8 cellular contexts compared by ENCODE assay signal in genomic region chr7:2863461-2864066, GRCh38. TPM values are rescaled to one million over a fixed set of nuclear protein-coding genes. Genes with fewer than 3 reads are reported as not detected.
DNase-seq lines count a peak whose midpoint lies in the region; ATAC-seq and TF ChIP-seq lines count a peak whose summit lies in the region.

No MANE protein-coding gene starts in this region.

- no peaks in the 10 kb centered on the region for H4K20me1 ChIP-seq in OCI-LY3 (ENCODE audit: insufficient read depth, low read length)

- H3K36me3 ChIP-seq in OCI-LY3 (replicated peaks; ENCODE audit: low read depth, low read length) = no peaks in the 10 kb centered on the region
- no peaks in the 10 kb centered on the region for H3K36me3 ChIP-seq in thymus (ENCODE audit: control insufficient read depth, insufficient read depth)

- H2AFZ ChIP-seq in OCI-LY3 (ENCODE audit: low read depth, low read length) = peak overlapping the region; percentile 97

- peak overlapping the region; percentile 60; the same call in 1 of the 2 replicates for H3K9ac ChIP-seq in OCI-LY3 (ENCODE audit: low read length)

- H3K9me3 ChIP-seq in OCI-LY3 (ENCODE audit: insufficient read depth, low read length) = no peaks in the 10 kb centered on the region
- H3K9me3 ChIP-seq in thymus (ENCODE audit: control insufficient read depth) = no peaks in the 10 kb centered on the region

- TF ChIP-seq CTCF in OCI-LY3 (IDR thresholded peaks at IDR 0.05; ENCODE audit: low read depth, low read length) (no peak), fibroblast of mammary gland (conservative IDR thresholded peaks at IDR 0.05; ENCODE audit: control insufficient read depth, insufficient read depth, low read depth, low read length) (no peak), omental fat pad (IDR thresholded peaks at IDR 0.05) (no peak)

- H3K27me3 ChIP-seq in OCI-LY3 (ENCODE audit: low read depth, low read length) = no peaks in the 10 kb centered on the region
- H3K27me3 ChIP-seq in thymus (ENCODE audit: control insufficient read depth, insufficient read depth) = no peaks in the 10 kb centered on the region

- H3K4me3 ChIP-seq in OCI-LY3 (ENCODE audit: low read length) (peak overlapping the region; percentile 70), fibroblast of mammary gland (ENCODE audit: control insufficient read depth, low read depth, low read length) (peak overlapping the region; percentile 12), thymus (ENCODE audit: low read length) (no peak overlapping the region)

- H3K4me1 ChIP-seq in OCI-LY3 (ENCODE audit: low read length) (peaks cover 33% of the 10 kb centered on the region), thymus (ENCODE audit: control insufficient read depth, insufficient read depth, low read length) (peaks cover 6% of the 10 kb centered on the region)

- peak overlapping the region; percentile 33 for H3K27ac ChIP-seq in OCI-LY3 (ENCODE audit: low read length)
- H3K27ac ChIP-seq in thymus (ENCODE audit: low read depth) = peak overlapping the region; percentile 69

- DNase-seq in SIG-M5 treated with dmso at 0.1 percent for 504 hours (lab: John Stamatoyannopoulos, UW; ENCODE audit: unreplicated experiment) (peak; percentile 88), SIG-M5 (lab: John Stamatoyannopoulos, UW) (no peak), fibroblast of mammary gland (ENCODE audit: low read depth) (peak; percentile 96), omental fat pad (ENCODE audit: low spot score) (no peak)
- peak; percentile 56 for DNase-seq in activated T-cell treated with anti-CD3 and anti-CD28 coated beads, Interleukin-2, amount 50 U/mL, for 1 hour

- 30% methylated on average over 18 of the region's 18 CpGs for WGBS in thymus

- peak; percentile 81 for ATAC-seq in HG02970 (IDR thresholded peaks at IDR 0.05; ENCODE audit: low FRiP score, unreplicated experiment)
- peak; percentile 85 for ATAC-seq in omental fat pad (ENCODE audit: low FRiP score)

- peak overlapping the region; percentile 89 for H3K4me2 ChIP-seq in OCI-LY3 (ENCODE audit: low read length)

- no peaks in the 10 kb centered on the region for H3K79me2 ChIP-seq in OCI-LY3 (ENCODE audit: low read length)

RNA-seq across cellular contexts. Expression of gene GNA12, which starts 19.5 kb away (rescaled TPM):
- 10 to 100 TPM; 26.3 to 54.8 (median 36.9) TPM for total RNA-seq in omental fat pad
- 11.9 TPM for polyA plus RNA-seq in thymus

Comparison
In these comparisons a context has a peak if more than half of its experiments do, and no peak if none do; other contexts are left out.
1. DNase-seq: peak in SIG-M5 treated with dmso at 0.1 percent for 504 hours (single experiment), activated T-cell treated with anti-CD3 and anti-CD28 coated beads, Interleukin-2, amount 50 U/mL, for 1 hour (single experiment) and fibroblast of mammary gland (single experiment); none in SIG-M5 (single experiment) and omental fat pad (single experiment).